ENCODE assay signal across 1 cellular context in genomic region chr20:47126709-47127108, GRCh38.
TF ChIP-seq lines count a peak whose summit lies in the region.

No MANE protein-coding gene starts in this region.

TF ChIP-seq in SK-N-SH, 30 proteins besides CTCF, POLR2A, EP300 and RAD21 (continued from another document):
- TF ChIP-seq JUND (IDR thresholded peaks at IDR 0.05) = peak; percentile 49
- peak; percentile 46 for TF ChIP-seq TCF12 (IDR thresholded peaks at IDR 0.05)
- TF ChIP-seq SIN3A (IDR thresholded peaks at IDR 0.05; ENCODE audit: borderline replicate concordance, low read depth, low read length) = no peak
- TF ChIP-seq, protein P1, sequence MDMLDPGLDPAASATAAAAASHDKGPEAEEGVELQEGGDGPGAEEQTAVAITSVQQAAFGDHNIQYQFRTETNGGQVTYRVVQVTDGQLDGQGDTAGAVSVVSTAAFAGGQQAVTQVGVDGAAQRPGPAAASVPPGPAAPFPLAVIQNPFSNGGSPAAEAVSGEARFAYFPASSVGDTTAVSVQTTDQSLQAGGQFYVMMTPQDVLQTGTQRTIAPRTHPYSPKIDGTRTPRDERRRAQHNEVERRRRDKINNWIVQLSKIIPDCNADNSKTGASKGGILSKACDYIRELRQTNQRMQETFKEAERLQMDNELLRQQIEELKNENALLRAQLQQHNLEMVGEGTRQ (IDR thresholded peaks at IDR 0.05; ENCODE audit: borderline replicate concordance, low read depth, low read length) = no peak
- TF ChIP-seq RCOR1 (IDR thresholded peaks at IDR 0.05; ENCODE audit: low read length) = no peak
- no peak for TF ChIP-seq CHD2 (IDR thresholded peaks at IDR 0.05; ENCODE audit: low read length, partially characterized antibody)
- TF ChIP-seq NRF1 (IDR thresholded peaks at IDR 0.05; ENCODE audit: low read depth, low read length) = no peak
- no peak for TF ChIP-seq GABPA (IDR thresholded peaks at IDR 0.05; ENCODE audit: low read depth)
- no peak for TF ChIP-seq MEF2A (IDR thresholded peaks at IDR 0.05; ENCODE audit: borderline replicate concordance, low read depth)
- no peak for TF ChIP-seq FOXJ3 (CRISPR knock-in tag; IDR thresholded peaks at IDR 0.05)
- TF ChIP-seq, protein P2, sequence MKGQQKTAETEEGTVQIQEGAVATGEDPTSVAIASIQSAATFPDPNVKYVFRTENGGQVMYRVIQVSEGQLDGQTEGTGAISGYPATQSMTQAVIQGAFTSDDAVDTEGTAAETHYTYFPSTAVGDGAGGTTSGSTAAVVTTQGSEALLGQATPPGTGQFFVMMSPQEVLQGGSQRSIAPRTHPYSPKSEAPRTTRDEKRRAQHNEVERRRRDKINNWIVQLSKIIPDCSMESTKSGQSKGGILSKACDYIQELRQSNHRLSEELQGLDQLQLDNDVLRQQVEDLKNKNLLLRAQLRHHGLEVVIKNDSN (IDR thresholded peaks at IDR 0.05; ENCODE audit: borderline replicate concordance, low read depth) = no peak
- TF ChIP-seq POLR2AphosphoS5 (IDR thresholded peaks at IDR 0.05; ENCODE audit: low read depth, low read length) = no peak
- TF ChIP-seq FOSL2 (IDR thresholded peaks at IDR 0.05; ENCODE audit: borderline replicate concordance, low read depth) = peak; percentile 57; the same call in 1 of the 2 replicates
- TF ChIP-seq, protein P3, sequence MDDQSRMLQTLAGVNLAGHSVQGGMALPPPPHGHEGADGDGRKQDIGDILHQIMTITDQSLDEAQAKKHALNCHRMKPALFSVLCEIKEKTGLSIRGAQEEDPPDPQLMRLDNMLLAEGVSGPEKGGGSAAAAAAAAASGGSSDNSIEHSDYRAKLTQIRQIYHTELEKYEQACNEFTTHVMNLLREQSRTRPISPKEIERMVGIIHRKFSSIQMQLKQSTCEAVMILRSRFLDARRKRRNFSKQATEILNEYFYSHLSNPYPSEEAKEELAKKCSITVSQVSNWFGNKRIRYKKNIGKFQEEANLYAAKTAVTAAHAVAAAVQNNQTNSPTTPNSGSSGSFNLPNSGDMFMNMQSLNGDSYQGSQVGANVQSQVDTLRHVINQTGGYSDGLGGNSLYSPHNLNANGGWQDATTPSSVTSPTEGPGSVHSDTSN (IDR thresholded peaks at IDR 0.05) = peak; percentile 54
- TF ChIP-seq YY1 (IDR thresholded peaks at IDR 0.05; ENCODE audit: low read depth) = no peak
- no peak for TF ChIP-seq TAF1 (IDR thresholded peaks at IDR 0.05; ENCODE audit: borderline replicate concordance, low read depth, low read length)
- TF ChIP-seq, protein P4, sequence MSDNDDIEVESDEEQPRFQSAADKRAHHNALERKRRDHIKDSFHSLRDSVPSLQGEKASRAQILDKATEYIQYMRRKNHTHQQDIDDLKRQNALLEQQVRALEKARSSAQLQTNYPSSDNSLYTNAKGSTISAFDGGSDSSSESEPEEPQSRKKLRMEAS (IDR thresholded peaks at IDR 0.05; ENCODE audit: low read depth) = peak; percentile 41; the same call in 1 of the 2 replicates
